In genomic region chr11:67491276-67492068, GRCh38 we compare ENCODE assay signal across 1 cellular context.
A peak's percentile ranks its signal among the peaks of the same experiment; 100 is the strongest.
TF ChIP-seq lines count a peak whose summit lies in the region.

No MANE protein-coding gene starts in this region.

TF ChIP-seq in GM12878, 131 proteins besides CTCF, POLR2A, EP300 and RAD21:
- TF ChIP-seq SMAD5 (IDR thresholded peaks at IDR 0.05; ENCODE audit: low read depth): peak; percentile 6; the same call in 1 of the 2 replicates
- TF ChIP-seq ZNF274 (IDR thresholded peaks at IDR 0.05; ENCODE audit: insufficient read depth, insufficient read length): no peak
